ENCODE assay signal across 29 cellular contexts in genomic region chr17:27764589-27764988, GRCh38. TPM values are rescaled to one million over a fixed set of nuclear protein-coding genes. Genes with fewer than 3 reads are reported as not detected.
"Had no signal": no experiment of that assay in that cellular context is flagged by ENCODE, and none has a peak within 500 bp of the region (broad histone marks: within the 10 kb centered on the region; RNA-seq: fewer than 3 reads in every experiment).

No MANE protein-coding gene starts in this region.

- H3K4me3 ChIP-seq: adrenal gland, body of pancreas, breast epithelium, PC-9 had no signal

- H3K27me3 ChIP-seq: adrenal gland, body of pancreas, breast epithelium had no signal

- H3K27ac Mint-ChIP-seq: activated CD4-positive, alpha-beta T cell treated with anti-CD3 and anti-CD28 coated beads, Interleukin-2, amount 10 ng/mL, durations not matched to agents 24 days and 14 days; activated CD8-positive, alpha-beta T cell treated with anti-CD3 and anti-CD28 coated beads, Interleukin-2, amount 10 ng/mL, durations not matched to agents 7 days and 5 days; activated naive CD4-positive, alpha-beta T cell treated with anti-CD3 and anti-CD28 coated beads for 36 hours; activated naive CD4-positive, alpha-beta T cell treated with anti-CD3 and anti-CD28 coated beads, Interleukin-2, amount 50 U/mL, for 72 hours; activated T-cell treated with anti-CD3 and anti-CD28 coated beads, Interleukin-2, amount 50 U/mL, for 24 hours; activated T-helper 2 cell treated with anti-CD3 and anti-CD28 coated beads, Interferon-gamma antibody, Interleukin-2, Interleukin-4, amounts not matched to agents 10 μg/mL and 5 μg/mL and 100 μg/mL, durations not matched to agents 14 hours and 24 hours and 36 hours had no signal

- H3K9me3 ChIP-seq: adrenal gland, body of pancreas, breast epithelium had no signal

- H3K27me3 Mint-ChIP-seq: activated CD4-positive, alpha-beta T cell treated with anti-CD3 and anti-CD28 coated beads, Interleukin-2, amount 10 ng/mL, durations not matched to agents 24 days and 14 days had no signal

- H3K36me3 Mint-ChIP-seq: activated naive CD4-positive, alpha-beta T cell treated with anti-CD3 and anti-CD28 coated beads, Interleukin-2, amount 50 U/mL, for 72 hours had no signal

- H3K9me3 Mint-ChIP-seq: activated CD4-positive, alpha-beta T cell treated with anti-CD3 and anti-CD28 coated beads, Interleukin-2, amount 10 ng/mL, durations not matched to agents 24 days and 14 days; activated naive CD4-positive, alpha-beta T cell treated with anti-CD3 and anti-CD28 coated beads for 36 hours; activated naive CD4-positive, alpha-beta T cell treated with anti-CD3 and anti-CD28 coated beads, Interleukin-2, amount 50 U/mL, for 72 hours; activated T-cell treated with anti-CD3 and anti-CD28 coated beads, Interleukin-2, amount 50 U/mL, for 24 hours; activated T-helper 2 cell treated with anti-CD3 and anti-CD28 coated beads, Interferon-gamma antibody, Interleukin-2, Interleukin-4, amounts not matched to agents 10 μg/mL and 5 μg/mL and 100 μg/mL, durations not matched to agents 14 hours and 24 hours and 36 hours had no signal

- ATAC-seq: activated CD8-positive, alpha-beta T cell treated with anti-CD3 and anti-CD28 coated beads, Interleukin-2, amount 10 ng/mL, durations not matched to agents 7 days and 5 days; activated naive CD4-positive, alpha-beta T cell treated with anti-CD3 and anti-CD28 coated beads, Interleukin-2, amount 50 U/mL, for 72 hours; body of pancreas; Right ventricle myocardium inferior; SK-N-SH treated with all-trans-retinoic acid at 6 μM for 48 hours had no signal

- DNase-seq: activated CD4-positive, alpha-beta T cell treated with anti-CD3 and anti-CD28 coated beads, Interleukin-2, amount 10 ng/mL, durations not matched to agents 24 days and 14 days; activated CD4-positive, alpha-beta T cell treated with anti-CD3 and anti-CD28 coated beads, Interleukin-2, amount 50 U/mL, for 4 hours; activated CD8-positive, alpha-beta T cell treated with anti-CD3 and anti-CD28 coated beads, Interleukin-2, amount 10 ng/mL, durations not matched to agents 7 days and 5 days; activated gamma-delta T cell treated with Interleukin-2 at 50 U/mL for 16 hours; activated naive CD4-positive, alpha-beta T cell treated with anti-CD3 and anti-CD28 coated beads for 36 hours; activated T-cell treated with anti-CD3 and anti-CD28 coated beads, Interleukin-2, amount 50 U/mL, for 24 hours; adrenal gland; cerebellar nuclear complex; NCI-H1105; NCI-H1417 treated with DMSO at 0.1 percent for 48 hours; NCI-H2029; NCI-H345; NCI-H524 treated with DMSO at 0.1 percent for 48 hours; PC-9; SIG-M5; T-helper 1 cell; T-helper 2 cell; T-helper 9 cell; WERI-Rb-1 had no signal

- H3K27ac ChIP-seq: adrenal gland, body of pancreas, breast epithelium, PC-9, RWPE1, WERI-Rb-1 had no signal

- H3K4me1 ChIP-seq: adrenal gland, body of pancreas, breast epithelium had no signal

- H3K4me3 Mint-ChIP-seq: activated CD4-positive, alpha-beta T cell treated with anti-CD3 and anti-CD28 coated beads, Interleukin-2, amount 10 ng/mL, durations not matched to agents 24 days and 14 days; activated CD8-positive, alpha-beta T cell treated with anti-CD3 and anti-CD28 coated beads, Interleukin-2, amount 10 ng/mL, durations not matched to agents 7 days and 5 days; activated naive CD4-positive, alpha-beta T cell treated with anti-CD3 and anti-CD28 coated beads for 36 hours; activated T-cell treated with anti-CD3 and anti-CD28 coated beads, Interleukin-2, amount 50 U/mL, for 24 hours had no signal

- H3K36me3 ChIP-seq: adrenal gland, breast epithelium had no signal

RNA-seq across cellular contexts. Expression of gene NOS2, which starts 35.7 kb away (rescaled TPM):
- total RNA-seq: activated CD4-positive, alpha-beta T cell treated with anti-CD3 and anti-CD28 coated beads, Interleukin-2, amount 10 ng/mL, durations not matched to agents 24 days and 14 days; activated CD8-positive, alpha-beta T cell treated with anti-CD3 and anti-CD28 coated beads, Interleukin-2, amount 10 ng/mL, durations not matched to agents 7 days and 5 days; activated naive CD4-positive, alpha-beta T cell treated with anti-CD3 and anti-CD28 coated beads, Interleukin-2, amount 50 U/mL, for 72 hours; activated T-helper 2 cell treated with anti-CD3 and anti-CD28 coated beads, Interferon-gamma antibody, Interleukin-2, Interleukin-4, amounts not matched to agents 10 μg/mL and 5 μg/mL and 100 μg/mL, durations not matched to agents 14 hours and 24 hours and 36 hours; MCF 10A; NCI-H460; OCI-LY7; PC-9 had no signal
